Comparison of ENCODE assay signal across 18 cellular contexts in genomic region chr6:7258231-7258763, GRCh38. TPM values are rescaled to one million over a fixed set of nuclear protein-coding genes. Genes with fewer than 3 reads are reported as not detected.
DNase-seq lines count a peak whose midpoint lies in the region; TF ChIP-seq lines count a peak whose summit lies in the region.
"Had no signal": no experiment of that assay in that cellular context is flagged by ENCODE, and none has a peak within 500 bp of the region (broad histone marks: within the 10 kb centered on the region; RNA-seq: fewer than 3 reads in every experiment).

No MANE protein-coding gene starts in this region.

- H3K4me1 ChIP-seq in spleen = peaks cover 14 to 90% (median 51%) of the 10 kb centered on the region in 6 donors
- H3K4me1 ChIP-seq in Peyer's patch = peaks cover 0 to 12% (median 3%) of the 10 kb centered on the region in 4 donors

- 51 to 77% (median 69%) methylated on average over 9 of the region's 9 CpGs for WGBS in spleen, 5 donors

- H3K36me3 Mint-ChIP-seq in CD14-positive monocyte (peaks cover 6 to 17% of the 10 kb centered on the region in 2 donors), mesothelial cell of epicardium (no peaks in the 10 kb centered on the region)
- H3K36me3 Mint-ChIP-seq: CD8-positive, alpha-beta memory T cell had no signal

- H3K4me1 Mint-ChIP-seq in CD14-positive monocyte (peaks cover 96% of the 10 kb centered on the region), mesothelial cell of epicardium (peaks cover 21% of the 10 kb centered on the region)

- intact Hi-C loops in CD14-positive monocyte (cut with micrococcal nuclease) = no loop called here
- intact Hi-C loops in spleen (cut with DNase I; ENCODE audit: low total_unique reads) = no loop called here

- H3K4me3 Mint-ChIP-seq in CD14-positive monocyte = no peak overlapping the region
- no peak overlapping the region for H3K4me3 Mint-ChIP-seq in mesothelial cell of epicardium
- H3K4me3 Mint-ChIP-seq: HFFc6 had no signal

- H3K27me3 ChIP-seq in WERI-Rb-1 (ENCODE audit: insufficient read depth, low read depth, severe bottlenecking) (no peaks in the 10 kb centered on the region), spleen (replicated peaks in 1 of 7) (peaks cover 0 to 3% (median 0%) of the 10 kb centered on the region in 7 donors), Peyer's patch (no peaks in the 10 kb centered on the region)

- no peak overlapping the region for H3K4me3 ChIP-seq in WERI-Rb-1 (ENCODE audit: low read depth, low read length)
- H3K4me3 ChIP-seq in spleen = no peak overlapping the region
- no peak overlapping the region for H3K4me3 ChIP-seq in Peyer's patch
- H3K4me3 ChIP-seq: PC-9 had no signal

- H3K27me3 Mint-ChIP-seq in CD14-positive monocyte (ENCODE audit: low read depth in 3 of 3) = peaks cover 0 to 5% (median 0%) of the 10 kb centered on the region in 3 donors
- no peaks in the 10 kb centered on the region for H3K27me3 Mint-ChIP-seq in mesothelial cell of epicardium (ENCODE audit: low read depth)

- H3K27ac Mint-ChIP-seq in CD14-positive monocyte (peak overlapping the region in 3 of 7 donors; percentile 10 to 77 (median 51)), mesothelial cell of epicardium (peak overlapping the region; percentile 39)
- H3K27ac Mint-ChIP-seq: CD8-positive, alpha-beta memory T cell; HFFc6 had no signal

- TF ChIP-seq POLR2A in spleen (IDR thresholded peaks at IDR 0.05) (no peak), Peyer's patch (IDR thresholded peaks at IDR 0.05) (no peak)

- H3K27ac ChIP-seq in WERI-Rb-1 (no peak overlapping the region), spleen (peak overlapping the region in 5 of 8 donors; percentile 7 to 66 (median 28)), Peyer's patch (no peak overlapping the region)
- H3K27ac ChIP-seq: PC-9 had no signal

- DNase-seq in CD14-positive monocyte (ENCODE audit: low spot score) (peak; percentile 46), WERI-Rb-1 (peak; percentile 8), mesothelial cell of epicardium (ENCODE audit: low spot score in 2 of 2, unreplicated experiment in 2 of 2) (no peak), spleen (peak; percentile 79), hepatic stellate cell (ENCODE audit: low spot score) (no peak), NCI-H1105 treated with DMSO at 0.1 percent for 48 hours (lab: John Stamatoyannopoulos, UW) (no peak), Peyer's patch (no peak)
- DNase-seq: ACHN; CD8-positive, alpha-beta memory T cell; DMS 273 treated with DMSO at 0.1 percent for 48 hours; HFFc6; KG1; NCI-H1092; NCI-H1694; NCI-H2107; NCI-H345; NCI-H748 treated with DMSO at 0.1 percent for 48 hours; PC-9 had no signal

- no peak for TF ChIP-seq CTCF in CD14-positive monocyte (IDR thresholded peaks at IDR 0.05)
- no peak for TF ChIP-seq CTCF in WERI-Rb-1 (IDR thresholded peaks at IDR 0.05; ENCODE audit: low read depth, low read length)
- no peak for TF ChIP-seq CTCF in mesothelial cell of epicardium (IDR thresholded peaks at IDR 0.05; ENCODE audit: unreplicated experiment)
- TF ChIP-seq CTCF in spleen (IDR thresholded peaks at IDR 0.05 in 8 of 11, conservative IDR thresholded peaks at IDR 0.05 in 3 of 11) = no peak
- no peak for TF ChIP-seq CTCF in Peyer's patch (IDR thresholded peaks at IDR 0.05)

- peaks cover 0 to 12% (median 4%) of the 10 kb centered on the region in 7 donors for H3K9me3 Mint-ChIP-seq in CD14-positive monocyte
- no peaks in the 10 kb centered on the region for H3K9me3 Mint-ChIP-seq in mesothelial cell of epicardium

- H3K36me3 ChIP-seq in WERI-Rb-1 (no peaks in the 10 kb centered on the region), spleen (no peaks in the 10 kb centered on the region), Peyer's patch (no peaks in the 10 kb centered on the region)

- H3K9me3 ChIP-seq in WERI-Rb-1 (ENCODE audit: severe bottlenecking) (peaks cover 15% of the 10 kb centered on the region), spleen (peaks cover 0 to 14% (median 9%) of the 10 kb centered on the region in 8 donors), Peyer's patch (no peaks in the 10 kb centered on the region)

RNA-seq across cellular contexts. Expression of gene SSR1, which starts 54.7 kb away (rescaled TPM):
- polyA plus RNA-seq in CD14-positive monocyte (100 to 1,000 TPM; 251 to 302 TPM), spleen (10 to 100 TPM; 15.8 to 21.8 (median 20.9) TPM)
- total RNA-seq in mesothelial cell of epicardium (115 to 129 TPM (median 123 TPM) in 3 replicates), spleen (100 to 1,000 TPM in 4 of 7 donors, 10 to 100 TPM in 3; 70.7 to 132 (median 114) TPM), Peyer's patch (10 to 100 TPM; 26.6 to 65.7 (median 36.8) TPM)

Comparison
In these comparisons a context has a peak if more than half of its experiments do, and no peak if none do; other contexts are left out.
1. DNase-seq: peak in CD14-positive monocyte (single experiment), WERI-Rb-1 (single experiment) and spleen (single experiment); none in mesothelial cell of epicardium (0 of 2), hepatic stellate cell (single experiment), NCI-H1105 treated with DMSO at 0.1 percent for 48 hours (single experiment) and Peyer's patch (0 of 3).
2. H3K27ac ChIP-seq: peak in spleen (5 of 8); none in WERI-Rb-1 (single experiment) and Peyer's patch (0 of 4).